In the genomic region with DNA sequence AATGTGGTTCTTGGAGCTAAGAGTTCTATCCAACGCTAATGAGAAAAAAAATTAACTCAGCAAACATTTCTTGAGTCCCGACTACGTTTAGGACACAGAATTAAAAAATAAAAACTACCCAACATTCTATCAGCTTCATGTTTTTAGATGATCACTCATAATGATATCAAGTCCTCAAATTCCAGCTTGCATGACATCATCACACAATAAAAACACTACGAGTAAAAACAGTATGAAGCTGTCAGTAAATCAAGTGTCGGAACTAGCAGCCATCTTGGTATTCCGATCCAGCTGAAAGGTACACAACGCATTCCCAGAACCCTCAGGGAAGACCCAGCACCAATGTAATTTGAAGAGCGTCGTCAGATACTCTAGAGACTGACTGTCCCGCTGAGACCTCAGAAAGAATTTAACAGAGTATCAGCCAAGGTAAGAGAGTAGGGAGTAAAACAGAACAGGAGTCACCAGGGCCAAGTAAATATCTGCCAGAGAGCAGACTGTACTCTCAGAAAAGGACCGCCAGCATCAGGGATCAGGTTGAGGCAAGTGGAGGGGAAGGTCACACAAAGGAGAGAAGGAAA, we compare ENCODE assay signal across 15 cellular contexts.
"Had no signal": no experiment of that assay in that cellular context is flagged by ENCODE, and none has a peak within 500 bp of the region (broad histone marks: within the 10 kb centered on the region; RNA-seq: fewer than 3 reads in every experiment).

No MANE protein-coding gene starts in this region.

- H3K4me3 ChIP-seq: mucosa of descending colon, prostate gland, thyroid gland, vagina had no signal

- H3K27ac ChIP-seq: prostate gland, thyroid gland, vagina had no signal

- ATAC-seq: activated T-helper 17 cell treated with anti-CD3 and anti-CD28 coated beads, Interleukin-2, amount 50 U/mL, for 72 hours; mucosa of descending colon; natural killer cell treated with Interleukin-12 subunit alpha and Interleukin-12 subunit beta and Interleukin-15 and Interleukin-18, amount 100 ng/mL, for 72 hours; sciatic nerve had no signal

- H3K36me3 ChIP-seq: prostate gland, thyroid gland, vagina had no signal

- H3K9me3 ChIP-seq: mucosa of descending colon, prostate gland, thyroid gland, vagina had no signal

- H3K27me3 ChIP-seq: thyroid gland, vagina had no signal

- DNase-seq: activated CD4-positive, alpha-beta T cell treated with anti-CD3 and anti-CD28 coated beads, Interleukin-2, amount 50 U/mL, for 4 hours; activated CD4-positive, CD25-positive, alpha-beta regulatory T cell; activated naive CD4-positive, alpha-beta T cell treated with Interleukin-2 at 50 U/mL for 16 hours; activated T-cell treated with anti-CD3 and anti-CD28 coated beads for 4 hours; erythroblast; islet precursor cell; mucosa of descending colon; occipital lobe; stimulated activated CD4-positive, alpha-beta T cell treated with anti-CD3 and anti-CD28 coated beads, Interleukin-2, amount 100 ng/mL, for 24 hours; thyroid gland had no signal
